ENCODE assay signal across 1 cellular context in the genomic region with DNA sequence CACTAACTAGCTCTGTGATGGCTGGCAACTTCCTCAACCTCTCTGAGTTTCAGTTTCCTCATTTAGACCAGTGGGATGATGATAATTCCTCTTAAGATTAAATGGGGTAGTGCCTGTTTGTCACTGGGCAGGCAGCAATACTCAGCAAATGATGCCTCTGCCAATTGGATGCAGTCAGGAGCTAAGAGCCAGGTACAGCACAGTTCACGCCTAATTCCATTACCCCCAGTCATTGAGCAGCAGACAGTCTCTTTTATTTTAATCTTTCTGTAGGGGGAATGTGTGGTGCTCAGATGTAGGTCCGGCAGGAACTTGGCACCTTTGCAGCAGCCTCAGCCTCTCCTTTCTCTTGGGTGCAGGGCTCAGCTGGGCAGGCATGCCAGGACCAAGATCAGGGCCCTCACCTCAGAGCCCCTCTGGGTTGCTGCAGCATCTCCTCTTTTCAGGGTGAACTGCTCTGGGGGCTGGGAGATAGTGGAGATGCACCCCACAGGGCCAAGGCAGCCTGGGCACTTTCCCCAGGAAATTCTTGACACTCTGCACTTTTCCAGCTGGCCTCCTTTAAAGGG.
TF ChIP-seq lines count a peak whose summit lies in the region.

No MANE protein-coding gene starts in this region.

TF ChIP-seq in GM23338, 12 proteins besides CTCF, POLR2A, EP300 and RAD21 (continued from another document):
- TF ChIP-seq ZNF462 (CRISPR knock-in tag; IDR thresholded peaks at IDR 0.05) (no peak), EZH2phosphoT487 (IDR thresholded peaks at IDR 0.05; ENCODE audit: unreplicated experiment) (no peak), CREB1 (CRISPR knock-in tag; IDR thresholded peaks at IDR 0.05; ENCODE audit: low read depth) (no peak), REST (IDR thresholded peaks at IDR 0.05; ENCODE audit: unreplicated experiment) (no peak), ZNF114 (CRISPR knock-in tag; IDR thresholded peaks at IDR 0.05) (no peak), JUNB (IDR thresholded peaks at IDR 0.05; ENCODE audit: unreplicated experiment) (no peak)
TF ChIP-seq in GM23338: peak in this region for 0.
